ENCODE assay signal across 19 cellular contexts in the genomic region with DNA sequence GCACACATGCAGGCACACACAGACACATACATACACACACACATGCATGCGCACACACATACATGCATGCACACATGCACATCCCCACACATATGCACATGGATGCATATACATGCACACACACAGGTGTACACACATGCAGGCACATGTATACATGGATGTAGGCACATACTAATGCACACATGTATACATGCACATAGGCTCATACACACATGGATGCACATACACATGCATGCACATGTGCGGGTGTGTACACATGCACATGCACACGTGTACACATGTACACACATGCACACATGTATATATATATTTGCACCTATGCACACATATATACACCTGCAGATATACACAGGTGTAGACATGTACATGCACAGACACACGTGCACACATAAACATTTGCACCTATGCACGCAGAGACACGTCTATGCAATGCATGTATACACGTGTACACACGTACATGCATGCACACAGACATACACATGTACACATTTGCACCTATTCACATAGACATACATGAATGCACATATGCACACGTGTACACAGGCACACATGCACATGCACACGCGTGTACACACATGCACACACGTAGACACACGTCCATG. TPM values are rescaled to one million over a fixed set of nuclear protein-coding genes. Genes with fewer than 3 reads are reported as not detected.
A peak's percentile ranks its signal among the peaks of the same experiment; 100 is the strongest.
DNase-seq lines count a peak whose midpoint lies in the region; ATAC-seq and TF ChIP-seq lines count a peak whose summit lies in the region.
"Had no signal": no experiment of that assay in that cellular context is flagged by ENCODE, and none has a peak within 500 bp of the region (broad histone marks: within the 10 kb centered on the region; RNA-seq: fewer than 3 reads in every experiment).

No MANE protein-coding gene starts in this region.

- no peak overlapping the region for H2BK12ac ChIP-seq in mesenchymal stem cell (ENCODE audit: low read length in 2 of 2)

- no peak overlapping the region for H3K18ac ChIP-seq in mesenchymal stem cell (ENCODE audit: low read depth in 1 of 2, low read length in 2 of 2)

- no peak overlapping the region for H3K4ac ChIP-seq in mesenchymal stem cell (ENCODE audit: low read depth in 1 of 2, low read length in 2 of 2)

- no peak overlapping the region for H2AFZ ChIP-seq in mesenchymal stem cell (ENCODE audit: low read depth, low read length)

- peak in 1 of 7 experiments; percentile 2 for DNase-seq in CD8-positive, alpha-beta T cell
- DNase-seq in WTC11 (ENCODE audit: low spot score) (no peak), mesenchymal stem cell (no peak), DMS79 treated with DMSO at 0.1 percent for 48 hours (lab: John Stamatoyannopoulos, UW) (no peak)
- no peak for DNase-seq in effector CD8-positive, alpha-beta T cell (lab: John Stamatoyannopoulos, UW)
- DNase-seq: activated T-cell treated with anti-CD3 and anti-CD28 coated beads, Interleukin-2, amount 50 U/mL, for 48 hours; GOT3; NCI-H1105; NCI-H2107; NCI-H524 treated with DMSO at 0.1 percent for 48 hours; occipital lobe; stimulated activated naive CD4-positive, alpha-beta T cell had no signal

- H3K9me3 Mint-ChIP-seq in CD8-positive, alpha-beta T cell = no peaks in the 10 kb centered on the region
- 0 out of 2 replicates have a peak, but pooled peaks cover 6% of the 10 kb centered on the region for H3K9me3 Mint-ChIP-seq in WTC11

- H3K4me2 ChIP-seq in mesenchymal stem cell (ENCODE audit: low read length, poor library complexity, severe bottlenecking) = no peak overlapping the region

- H3K4me3 Mint-ChIP-seq in CD8-positive, alpha-beta T cell = peak overlapping the region; percentile 91
- H3K4me3 Mint-ChIP-seq in WTC11 = peak overlapping the region; percentile 14; the same call in 1 of the 2 replicates

- no peak overlapping the region for H3K9ac ChIP-seq in mesenchymal stem cell (ENCODE audit: low read length)

- peaks cover 4% of the 10 kb centered on the region for H3K4me1 ChIP-seq in CD8-positive, alpha-beta T cell (ENCODE audit: insufficient read depth, low read length)
- peaks cover 9% of the 10 kb centered on the region for H3K4me1 ChIP-seq in mesenchymal stem cell (ENCODE audit: control insufficient read depth, insufficient read depth, low read depth, low read length)
- H3K4me1 ChIP-seq: right lobe of liver had no signal

- no peak overlapping the region for H2BK15ac ChIP-seq in mesenchymal stem cell (ENCODE audit: low read depth, poor library complexity, severe bottlenecking)

- no peak overlapping the region for H3K27ac Mint-ChIP-seq in CD8-positive, alpha-beta T cell
- peak overlapping the region; percentile 84; the same call in 1 of the 2 replicates for H3K27ac Mint-ChIP-seq in WTC11

- no peaks in the 10 kb centered on the region for H3K9me3 ChIP-seq in CD8-positive, alpha-beta T cell (ENCODE audit: low read length)
- H3K9me3 ChIP-seq in mesenchymal stem cell (ENCODE audit: control insufficient read depth, low read length) = no peaks in the 10 kb centered on the region
- H3K9me3 ChIP-seq: esophagus muscularis mucosa, right lobe of liver, tibial nerve had no signal

- peaks cover 19% of the 10 kb centered on the region for H3K36me3 ChIP-seq in CD8-positive, alpha-beta T cell (ENCODE audit: insufficient read depth, low read length)
- H3K36me3 ChIP-seq in mesenchymal stem cell (ENCODE audit: control insufficient read depth in 1 of 2, insufficient read depth in 2 of 2, low read depth in 1 of 2, low read length in 2 of 2) = peaks cover 22 to 45% of the 10 kb centered on the region in 2 experiments

- peaks cover 17% of the 10 kb centered on the region for H3K79me1 ChIP-seq in mesenchymal stem cell (replicated peaks; ENCODE audit: low read length, poor library complexity, severe bottlenecking)

- peak overlapping the region; percentile 10; the same call in 1 of the 2 replicates for H3K27ac ChIP-seq in 22Rv1
- no peak overlapping the region for H3K27ac ChIP-seq in CD8-positive, alpha-beta T cell (ENCODE audit: low read depth, low read length)
- H3K27ac ChIP-seq in mesenchymal stem cell (ENCODE audit: low read length, poor library complexity, severe bottlenecking) = no peak overlapping the region
- H3K27ac ChIP-seq: esophagus muscularis mucosa, right lobe of liver, tibial nerve had no signal

- peaks cover 38% of the 10 kb centered on the region for H3K36me3 Mint-ChIP-seq in CD8-positive, alpha-beta T cell
- peaks cover 57% of the 10 kb centered on the region for H3K36me3 Mint-ChIP-seq in WTC11

- POLR2A ChIA-PET in CD8-positive, alpha-beta T cell (lab: Charles Lee) = no interaction called here
- POLR2A ChIA-PET in WTC11 (lab: Charles Lee) = no interaction called here

- peaks cover 18% of the 10 kb centered on the region for H3K4me1 Mint-ChIP-seq in CD8-positive, alpha-beta T cell (ENCODE audit: low read depth)
- peaks cover 16% of the 10 kb centered on the region for H3K4me1 Mint-ChIP-seq in WTC11

- intact Hi-C loops in CD8-positive, alpha-beta T cell (cut with DNase I, micrococcal nuclease) = no loop called here

- H3K23ac ChIP-seq in mesenchymal stem cell (ENCODE audit: low read length in 2 of 2) = no peak overlapping the region

- WGBS in mesenchymal stem cell = 97% methylated on average over 13 of the region's 13 CpGs

- ATAC-seq in CD8-positive, alpha-beta T cell = no peak
- ATAC-seq in WTC11 (no peak), GM19395 (IDR thresholded peaks at IDR 0.05; ENCODE audit: unreplicated experiment) (no peak)
- ATAC-seq in activated CD4-positive, CD25-positive, alpha-beta regulatory T cell treated with anti-CD3 and anti-CD28 coated beads, Interleukin-2, amount 50 U/mL, for 24 hours = no peak
- ATAC-seq: right lobe of liver had no signal

- H2AK5ac ChIP-seq in mesenchymal stem cell (ENCODE audit: low read length, severe bottlenecking) = no peak overlapping the region

- no peak overlapping the region for H2BK120ac ChIP-seq in mesenchymal stem cell (ENCODE audit: low read depth, low read length)

- no peaks in the 10 kb centered on the region for H3K27me3 Mint-ChIP-seq in CD8-positive, alpha-beta T cell (ENCODE audit: low read depth)
- H3K27me3 Mint-ChIP-seq in WTC11 (ENCODE audit: low read depth) = no peaks in the 10 kb centered on the region

- CTCF ChIA-PET in CD8-positive, alpha-beta T cell (lab: Charles Lee) = no interaction called here
- CTCF ChIA-PET in WTC11 (lab: Charles Lee) = no interaction called here

- no peak overlapping the region for H3K14ac ChIP-seq in mesenchymal stem cell (ENCODE audit: low read length in 2 of 2)

- TF ChIP-seq CTCF in 22Rv1 (IDR thresholded peaks at IDR 0.05) (no peak), WTC11 (IDR thresholded peaks at IDR 0.05) (no peak)
- no peak for TF ChIP-seq CTCF in CD8-positive, alpha-beta T cell (IDR thresholded peaks at IDR 0.05)

- no peak overlapping the region for H2BK5ac ChIP-seq in mesenchymal stem cell (ENCODE audit: low read depth, low read length, poor library complexity, severe bottlenecking)

- H4K91ac ChIP-seq in mesenchymal stem cell (ENCODE audit: low read length) = peak overlapping the region; percentile 19

- H3K27me3 ChIP-seq in CD8-positive, alpha-beta T cell (ENCODE audit: insufficient read depth, low read length) = no peaks in the 10 kb centered on the region
- H3K27me3 ChIP-seq in mesenchymal stem cell (ENCODE audit: control insufficient read depth in 1 of 2, insufficient read depth in 1 of 2, low read length in 2 of 2) = no peaks in the 10 kb centered on the region
- H3K27me3 ChIP-seq: cardiac muscle cell, esophagus muscularis mucosa, right lobe of liver, tibial nerve had no signal

- H4K8ac ChIP-seq in mesenchymal stem cell (ENCODE audit: low read length) = no peak overlapping the region

- H3K4me3 ChIP-seq in CD8-positive, alpha-beta T cell (ENCODE audit: low read depth, low read length) = no peak overlapping the region
- no peak overlapping the region for H3K4me3 ChIP-seq in mesenchymal stem cell (ENCODE audit: insufficient read depth in 1 of 2, low read depth in 1 of 2, low read length in 2 of 2)
- H3K4me3 ChIP-seq: cardiac muscle cell, esophagus muscularis mucosa, right lobe of liver, tibial nerve had no signal

TF ChIP-seq in WTC11, 78 proteins besides CTCF, POLR2A, EP300 and RAD21 (continues in another document):
- TF ChIP-seq CBFB (CRISPR knock-in tag; IDR thresholded peaks at IDR 0.05; ENCODE audit: low read depth) (no peak), CREB1 (CRISPR knock-in tag; IDR thresholded peaks at IDR 0.05) (no peak)
- TF ChIP-seq, protein P1, sequence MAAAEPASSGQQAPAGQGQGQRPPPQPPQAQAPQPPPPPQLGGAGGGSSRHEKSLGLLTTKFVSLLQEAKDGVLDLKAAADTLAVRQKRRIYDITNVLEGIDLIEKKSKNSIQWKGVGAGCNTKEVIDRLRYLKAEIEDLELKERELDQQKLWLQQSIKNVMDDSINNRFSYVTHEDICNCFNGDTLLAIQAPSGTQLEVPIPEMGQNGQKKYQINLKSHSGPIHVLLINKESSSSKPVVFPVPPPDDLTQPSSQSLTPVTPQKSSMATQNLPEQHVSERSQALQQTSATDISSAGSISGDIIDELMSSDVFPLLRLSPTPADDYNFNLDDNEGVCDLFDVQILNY (CRISPR knock-in tag; IDR thresholded peaks at IDR 0.05) = no peak
- TF ChIP-seq, protein P2, sequence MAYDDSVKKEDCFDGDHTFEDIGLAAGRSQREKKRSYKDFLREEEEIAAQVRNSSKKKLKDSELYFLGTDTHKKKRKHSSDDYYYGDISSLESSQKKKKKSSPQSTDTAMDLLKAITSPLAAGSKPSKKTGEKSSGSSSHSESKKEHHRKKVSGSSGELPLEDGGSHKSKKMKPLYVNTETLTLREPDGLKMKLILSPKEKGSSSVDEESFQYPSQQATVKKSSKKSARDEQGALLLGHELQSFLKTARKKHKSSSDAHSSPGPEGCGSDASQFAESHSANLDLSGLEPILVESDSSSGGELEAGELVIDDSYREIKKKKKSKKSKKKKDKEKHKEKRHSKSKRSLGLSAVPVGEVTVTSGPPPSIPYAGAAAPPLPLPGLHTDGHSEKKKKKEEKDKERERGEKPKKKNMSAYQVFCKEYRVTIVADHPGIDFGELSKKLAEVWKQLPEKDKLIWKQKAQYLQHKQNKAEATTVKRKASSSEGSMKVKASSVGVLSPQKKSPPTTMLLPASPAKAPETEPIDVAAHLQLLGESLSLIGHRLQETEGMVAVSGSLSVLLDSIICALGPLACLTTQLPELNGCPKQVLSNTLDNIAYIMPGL (CRISPR knock-in tag; IDR thresholded peaks at IDR 0.05) = no peak

RNA-seq across cellular contexts. Expression of a gene that starts 4.0 kb away (rescaled TPM):
- total RNA-seq in CD8-positive, alpha-beta T cell = 10 to 100 TPM; 18.3 to 19.3 TPM
- 131 to 155 TPM (median 150 TPM) in 3 replicates for total RNA-seq in WTC11 (2021)
- 15.8 TPM for polyA plus RNA-seq in mesenchymal stem cell (2013, experiment 1 of 2)
- 14.5 TPM for polyA plus RNA-seq in mesenchymal stem cell (2013, experiment 2 of 2)

RNA-seq across cellular contexts. Expression of a gene that starts 33.4 kb away (rescaled TPM):
- 10 to 100 TPM; 62.2 to 62.5 TPM for total RNA-seq in CD8-positive, alpha-beta T cell
- 63.9 to 68.5 TPM (median 67.9 TPM) in 3 replicates for total RNA-seq in WTC11 (2021)
- polyA plus RNA-seq in mesenchymal stem cell (2013, experiment 1 of 2) = 29.7 TPM
- polyA plus RNA-seq in mesenchymal stem cell (2013, experiment 2 of 2) = 29.8 TPM
